Comparison of ENCODE assay signal across 19 cellular contexts in genomic region chr21:45031231-45032191, GRCh38. TPM values are rescaled to one million over a fixed set of nuclear protein-coding genes. Genes with fewer than 3 reads are reported as not detected.
A peak's percentile ranks its signal among the peaks of the same experiment; 100 is the strongest.
DNase-seq lines count a peak whose midpoint lies in the region; ATAC-seq and TF ChIP-seq lines count a peak whose summit lies in the region.
"Had no signal": no experiment of that assay in that cellular context is flagged by ENCODE, and none has a peak within 500 bp of the region (broad histone marks: within the 10 kb centered on the region; RNA-seq: fewer than 3 reads in every experiment).

No MANE protein-coding gene starts in this region.

- H3K4me1 ChIP-seq in NT2/D1 (ENCODE audit: insufficient read depth, insufficient read length) (peaks cover 45% of the 10 kb centered on the region), lower lobe of right lung (peaks cover 45% of the 10 kb centered on the region), thoracic aorta (ENCODE audit: control insufficient read depth in 1 of 2, low read depth in 2 of 2) (peaks cover 52 to 76% of the 10 kb centered on the region in 2 donors)

- ATAC-seq in lower lobe of right lung (no peak), thoracic aorta (ENCODE audit: insufficient number of reproducible peaks, low FRiP score, low read depth) (no peak)
- ATAC-seq: stimulated activated naive B cell treated with anti-CD40 and anti-IgM and Interleukin-4, amounts not matched to agents 10 μg/mL and 1 μg/mL and 100 μg/mL, for 72 hours had no signal

- H3K9me3 ChIP-seq in NT2/D1 (ENCODE audit: insufficient read depth, low read length), result peaks cover 15% of the 10 kb centered on the region
- no peaks in the 10 kb centered on the region for H3K9me3 ChIP-seq in lower lobe of right lung
- peaks cover under 1% of the 10 kb centered on the region for H3K9me3 ChIP-seq in thoracic aorta

- TF ChIP-seq CTCF in choroid plexus epithelial cell (conservative IDR thresholded peaks at IDR 0.05; ENCODE audit: low read depth, low read length), result no peak
- no peak for TF ChIP-seq CTCF in lower lobe of right lung (IDR thresholded peaks at IDR 0.05)
- TF ChIP-seq CTCF in thoracic aorta (IDR thresholded peaks at IDR 0.05), result no peak

- H3K27ac ChIP-seq in lower lobe of right lung, result peak overlapping the region; percentile 81
- H3K27ac ChIP-seq in thoracic aorta, result peak overlapping the region; percentile 82 to 96
- H3K27ac ChIP-seq: GM23248 had no signal

- peak overlapping the region; percentile 44 for H3K9ac ChIP-seq in NT2/D1 (ENCODE audit: insufficient read length, low read depth)

- H3K4me3 ChIP-seq in NT2/D1 (ENCODE audit: insufficient read length, low read depth) (no peak overlapping the region), choroid plexus epithelial cell (ENCODE audit: low read depth, low read length) (no peak overlapping the region), lower lobe of right lung (no peak overlapping the region), thoracic aorta (no peak overlapping the region)
- H3K4me3 ChIP-seq: heart right ventricle had no signal

- DNase-seq in NT2/D1 (ENCODE audit: low read depth, low spot score) (no peak), choroid plexus epithelial cell (ENCODE audit: low read depth) (peak; percentile 27), lower lobe of right lung (no peak), thoracic aorta (ENCODE audit: low spot score) (no peak), DMS114 treated with DMSO at 0.1 percent for 48 hours (lab: John Stamatoyannopoulos, UW; ENCODE audit: unreplicated experiment) (no peak), NCI-H2227 (lab: John Stamatoyannopoulos, UW; ENCODE audit: unreplicated experiment) (no peak), NCI-H1694 treated with DMSO at 0.1 percent for 48 hours (lab: John Stamatoyannopoulos, UW) (no peak), NCI-H2171 (lab: John Stamatoyannopoulos, UW) (no peak)
- DNase-seq: activated gamma-delta T cell treated with Interleukin-2 at 50 U/mL for 16 hours; AML-193; amygdala; cerebellar nuclear complex; COR-L47; Karpas-422; mesendoderm; NCI-H526; stimulated activated naive B cell treated with anti-CD40 and anti-IgM and Interleukin-4, amounts not matched to agents 10 μg/mL and 1 μg/mL and 100 μg/mL, for 72 hours had no signal

- H3K27me3 ChIP-seq in NT2/D1 (ENCODE audit: insufficient read depth, insufficient read length), result peaks cover 30% of the 10 kb centered on the region
- no peaks in the 10 kb centered on the region for H3K27me3 ChIP-seq in lower lobe of right lung (ENCODE audit: low read depth)
- H3K27me3 ChIP-seq in thoracic aorta (replicated peaks; ENCODE audit: insufficient read depth), result no peaks in the 10 kb centered on the region
- H3K27me3 ChIP-seq: heart right ventricle had no signal

- intact Hi-C loops in lower lobe of right lung (cut with DNase I), result no loop called here

- H3K36me3 ChIP-seq in NT2/D1 (ENCODE audit: insufficient read depth, insufficient read length, low read length) (no peaks in the 10 kb centered on the region), lower lobe of right lung (no peaks in the 10 kb centered on the region), thoracic aorta (no peaks in the 10 kb centered on the region)
- H3K36me3 ChIP-seq: heart right ventricle had no signal

RNA-seq across cellular contexts. Expression of gene ADARB1, which starts 42.9 kb away (rescaled TPM):
- total RNA-seq in lower lobe of right lung (48.2 TPM), thoracic aorta (100 to 1,000 TPM; 124 to 201 TPM)
